8 cellular contexts compared by ENCODE assay signal in genomic region chrX:83759872-83760271, GRCh38.
DNase-seq lines count a peak whose midpoint lies in the region; ATAC-seq and TF ChIP-seq lines count a peak whose summit lies in the region.

No MANE protein-coding gene starts in this region.

- no peaks in the 10 kb centered on the region for H3K27me3 ChIP-seq in left ventricle myocardium inferior (ENCODE audit: low read depth)
- no peaks in the 10 kb centered on the region for H3K27me3 ChIP-seq in right cardiac atrium (ENCODE audit: control insufficient read depth, insufficient read depth)
- H3K27me3 ChIP-seq in heart left ventricle, result no peaks in the 10 kb centered on the region

- no peaks in the 10 kb centered on the region for H3K36me3 ChIP-seq in left ventricle myocardium inferior
- H3K36me3 ChIP-seq in heart left ventricle, result no peaks in the 10 kb centered on the region

- WGBS in right cardiac atrium, result 3% methylated on average over 1 of the region's 1 CpG
- 5 to 25% (median 15%) methylated on average over 1 of the region's 1 CpG for WGBS in heart left ventricle, 4 donors

- peak; percentile 9 for TF ChIP-seq CTCF in left ventricle myocardium inferior (IDR thresholded peaks at IDR 0.05; ENCODE audit: borderline replicate concordance)
- TF ChIP-seq CTCF in epithelial cell of esophagus (IDR thresholded peaks at IDR 0.05; ENCODE audit: insufficient read depth, low read depth, low read length, missing control alignments), result peak; percentile 44
- peak in 3 of 12 donors; percentile 15 to 26 (median 16) for TF ChIP-seq CTCF in heart left ventricle (IDR thresholded peaks at IDR 0.05)

- DNase-seq in left ventricle myocardium inferior (no peak), right cardiac atrium (no peak), NCI-H460 (ENCODE audit: extremely low read depth, low read depth) (peak; percentile 20), epithelial cell of esophagus (ENCODE audit: low read depth) (peak; percentile 17), heart left ventricle (no peak)

- ATAC-seq in right cardiac atrium, result no peak
- no peak for ATAC-seq in HG03565 (IDR thresholded peaks at IDR 0.05; ENCODE audit: unreplicated experiment)
- ATAC-seq in GM21786 (IDR thresholded peaks at IDR 0.05; ENCODE audit: unreplicated experiment), result no peak
- ATAC-seq in GM21515 (IDR thresholded peaks at IDR 0.05; ENCODE audit: unreplicated experiment), result no peak
- ATAC-seq in heart left ventricle, result no peak

- H3K4me3 ChIP-seq in left ventricle myocardium inferior, result no peak overlapping the region
- no peak overlapping the region for H3K4me3 ChIP-seq in right cardiac atrium (ENCODE audit: low read length)
- no peak overlapping the region for H3K4me3 ChIP-seq in epithelial cell of esophagus (ENCODE audit: low read length)
- H3K4me3 ChIP-seq in heart left ventricle, result no peak overlapping the region

- TF ChIP-seq POLR2A in heart left ventricle (IDR thresholded peaks at IDR 0.05), result no peak

- H3K4me1 ChIP-seq in left ventricle myocardium inferior, result no peaks in the 10 kb centered on the region
- H3K4me1 ChIP-seq in right cardiac atrium (ENCODE audit: control insufficient read depth, insufficient read depth, low read length), result no peaks in the 10 kb centered on the region
- no peaks in the 10 kb centered on the region for H3K4me1 ChIP-seq in heart left ventricle

- H3K9me3 ChIP-seq in left ventricle myocardium inferior (replicated peaks), result no peaks in the 10 kb centered on the region
- H3K9me3 ChIP-seq in right cardiac atrium (ENCODE audit: control insufficient read depth, low read length), result no peaks in the 10 kb centered on the region
- no peaks in the 10 kb centered on the region for H3K9me3 ChIP-seq in heart left ventricle

- H3K27ac ChIP-seq in left ventricle myocardium inferior (replicated peaks) (no peak overlapping the region), right cardiac atrium (ENCODE audit: low read length) (no peak overlapping the region), heart left ventricle (no peak overlapping the region)

- intact Hi-C loops in left ventricle myocardium inferior (cut with micrococcal nuclease), result no loop called here
- intact Hi-C loops in right cardiac atrium (cut with DNase I), result no loop called here
- intact Hi-C loops in heart left ventricle (cut with DNase I), result no loop called here

Comparison
In these comparisons a context has a peak if more than half of its experiments do, and no peak if none do; other contexts are left out.
1. DNase-seq: peak in NCI-H460 (single experiment) and epithelial cell of esophagus (single experiment); none in left ventricle myocardium inferior (single experiment), right cardiac atrium (0 of 3) and heart left ventricle (0 of 5).